13 cellular contexts compared by ENCODE assay signal in the genomic region with DNA sequence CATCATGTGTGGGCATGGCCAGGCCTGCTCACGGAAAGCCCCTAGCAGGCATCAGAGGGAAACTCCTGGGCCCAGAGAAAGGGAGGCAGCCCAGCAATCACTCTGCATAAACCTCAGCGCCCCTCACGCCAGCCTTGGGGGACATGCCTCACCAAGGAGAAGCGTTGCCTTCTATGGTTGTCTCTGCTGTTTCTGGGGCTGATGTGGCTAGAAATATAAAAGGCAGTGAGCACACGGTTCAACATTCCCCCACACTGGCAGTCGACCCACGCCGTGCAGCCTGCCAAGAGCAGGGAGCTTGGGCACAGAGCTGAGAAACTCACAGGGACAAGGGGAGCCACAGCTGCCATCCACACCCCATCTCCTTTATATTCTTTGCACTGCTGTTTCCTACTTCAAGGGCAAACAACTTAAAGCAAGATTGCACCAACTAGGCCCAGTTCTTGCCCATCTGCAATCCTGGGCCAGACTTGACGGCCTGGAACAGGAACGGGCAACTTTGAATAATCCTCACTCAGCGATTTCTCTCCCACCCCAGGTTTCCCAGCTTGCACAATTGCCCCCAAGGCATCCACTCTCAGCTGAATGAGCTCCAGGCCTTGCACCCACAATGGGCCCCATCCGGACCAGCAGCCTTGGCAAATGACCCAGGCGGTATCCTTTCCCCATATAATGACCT. TPM values are rescaled to one million over a fixed set of nuclear protein-coding genes. Genes with fewer than 3 reads are reported as not detected.
DNase-seq lines count a peak whose midpoint lies in the region; ATAC-seq and TF ChIP-seq lines count a peak whose summit lies in the region.
"Had no signal": no experiment of that assay in that cellular context is flagged by ENCODE, and none has a peak within 500 bp of the region (broad histone marks: within the 10 kb centered on the region; RNA-seq: fewer than 3 reads in every experiment).

No MANE protein-coding gene starts in this region.

- no peak for DNase-seq in Right ventricle myocardium superior
- no peak for DNase-seq in left cardiac atrium
- no peak for DNase-seq in nephron progenitor cell
- DNase-seq in type B pancreatic cell (ENCODE audit: extremely low spot score, unreplicated experiment), result no peak
- no peak for DNase-seq in lower lobe of right lung
- no peak for DNase-seq in HT-29 (ENCODE audit: low spot score)
- DNase-seq: body of pancreas; CD8-positive, alpha-beta memory T cell; NCI-H1436 treated with DMSO at 0.1 percent for 48 hours; NCI-H2227 treated with DMSO at 0.1 percent for 48 hours; stomach had no signal

- no peak for TF ChIP-seq CTCF in nephron progenitor cell (IDR thresholded peaks at IDR 0.05)
- TF ChIP-seq CTCF in type B pancreatic cell (conservative IDR thresholded peaks at IDR 0.05), result no peak
- TF ChIP-seq CTCF in lower lobe of right lung (IDR thresholded peaks at IDR 0.05), result no peak

- H3K36me3 Mint-ChIP-seq in nephron progenitor cell (ENCODE audit: low read depth) (peaks cover 20% of the 10 kb centered on the region), type B pancreatic cell (no peaks in the 10 kb centered on the region)

- H3K27me3 Mint-ChIP-seq in nephron progenitor cell (ENCODE audit: low read depth, poor library complexity), result peaks cover 7% of the 10 kb centered on the region
- peaks cover 11% of the 10 kb centered on the region for H3K27me3 Mint-ChIP-seq in type B pancreatic cell

- H3K9me3 Mint-ChIP-seq in nephron progenitor cell (peaks cover 28% of the 10 kb centered on the region), type B pancreatic cell (peaks cover 10% of the 10 kb centered on the region)

- peak overlapping the region; percentile 99 for H3K27ac Mint-ChIP-seq in nephron progenitor cell
- H3K27ac Mint-ChIP-seq in type B pancreatic cell, result peak overlapping the region; percentile 31
- H3K27ac Mint-ChIP-seq: CD8-positive, alpha-beta memory T cell had no signal

- H3K4me1 Mint-ChIP-seq in nephron progenitor cell (peaks cover 67% of the 10 kb centered on the region), type B pancreatic cell (ENCODE audit: unreplicated experiment) (peaks cover 24% of the 10 kb centered on the region)
- H3K4me1 Mint-ChIP-seq: CD8-positive, alpha-beta memory T cell had no signal

- H3K9me3 ChIP-seq in lower lobe of right lung, result peaks cover 17% of the 10 kb centered on the region
- H3K9me3 ChIP-seq: body of pancreas had no signal

- no peak overlapping the region for H3K27ac ChIP-seq in lower lobe of right lung

- H3K4me3 ChIP-seq in lower lobe of right lung, result no peak overlapping the region
- H3K4me3 ChIP-seq: body of pancreas had no signal

- ATAC-seq in Right ventricle myocardium superior (ENCODE audit: poor library complexity), result peak; percentile 54
- ATAC-seq in left cardiac atrium, result no peak
- peak; percentile 57 for ATAC-seq in esophagus mucosa
- no peak for ATAC-seq in lower lobe of right lung
- ATAC-seq in HG03045 (IDR thresholded peaks at IDR 0.05; ENCODE audit: unreplicated experiment), result no peak

- H3K4me3 Mint-ChIP-seq in nephron progenitor cell (peak overlapping the region; percentile 38), type B pancreatic cell (no peak overlapping the region)
- H3K4me3 Mint-ChIP-seq: CD8-positive, alpha-beta memory T cell had no signal

- intact Hi-C loops in Right ventricle myocardium superior (cut with DNase I), result no loop called here
- intact Hi-C loops in left cardiac atrium (cut with DNase I), result no loop called here
- intact Hi-C loops in lower lobe of right lung (cut with DNase I), result no loop called here

- no peaks in the 10 kb centered on the region for H3K36me3 ChIP-seq in lower lobe of right lung
- H3K36me3 ChIP-seq: stomach had no signal

- no peaks in the 10 kb centered on the region for H3K27me3 ChIP-seq in lower lobe of right lung (ENCODE audit: low read depth)
- H3K27me3 ChIP-seq: body of pancreas had no signal

- no peaks in the 10 kb centered on the region for H3K4me1 ChIP-seq in lower lobe of right lung

RNA-seq across cellular contexts. Expression of gene FOXC1, which starts 35.5 kb away (rescaled TPM):
- total RNA-seq in Right ventricle myocardium superior (3.5 TPM), left cardiac atrium (10 to 100 TPM in 1 of 2 donors, 1 to 10 TPM in 1; 5.5 to 25.9 TPM), esophagus mucosa (6.5 TPM), type B pancreatic cell (ENCODE audit: low replicate concordance) (20.8 and 53.5 TPM in 2 replicates), lower lobe of right lung (2.3 TPM)
- 12.5 and 13.9 TPM in 2 replicates for total RNA-seq in HT-29 (2014; rRNA removed; shearing (Covaris generic))
- total RNA-seq: CD8-positive, alpha-beta memory T cell had no signal

Comparison
In these comparisons a context has a peak if more than half of its experiments do, and no peak if none do; other contexts are left out.
1. ATAC-seq: peak in Right ventricle myocardium superior (single experiment) and esophagus mucosa (single experiment); none in left cardiac atrium (0 of 2), lower lobe of right lung (0 of 2) and HG03045 (single experiment).